ENCODE assay signal across 1 cellular context in the genomic region with DNA sequence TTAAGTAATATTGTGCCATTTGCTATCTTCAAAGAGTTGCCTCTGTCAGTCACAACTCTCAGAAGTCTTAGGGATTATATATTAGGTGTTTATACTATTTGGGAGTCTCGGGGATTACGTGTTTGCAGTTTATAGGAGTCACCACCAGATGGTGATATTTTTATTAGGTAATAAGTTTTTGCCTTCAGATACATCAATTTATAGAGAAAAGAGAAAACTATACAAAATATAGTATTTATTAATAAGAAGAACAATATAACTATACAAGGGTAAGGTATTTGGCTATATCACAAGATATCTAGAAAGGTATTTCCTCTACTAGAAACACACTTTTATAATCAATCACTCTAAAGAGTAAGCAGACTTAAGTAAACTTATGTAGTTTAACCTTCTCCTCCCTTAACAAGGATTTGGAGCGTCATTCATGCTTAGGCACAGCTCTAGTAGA.
TF ChIP-seq lines count a peak whose summit lies in the region.

No MANE protein-coding gene starts in this region.

TF ChIP-seq in GM12878, 131 proteins besides CTCF, POLR2A, EP300 and RAD21 (continued from another document):
- TF ChIP-seq, protein P1, sequence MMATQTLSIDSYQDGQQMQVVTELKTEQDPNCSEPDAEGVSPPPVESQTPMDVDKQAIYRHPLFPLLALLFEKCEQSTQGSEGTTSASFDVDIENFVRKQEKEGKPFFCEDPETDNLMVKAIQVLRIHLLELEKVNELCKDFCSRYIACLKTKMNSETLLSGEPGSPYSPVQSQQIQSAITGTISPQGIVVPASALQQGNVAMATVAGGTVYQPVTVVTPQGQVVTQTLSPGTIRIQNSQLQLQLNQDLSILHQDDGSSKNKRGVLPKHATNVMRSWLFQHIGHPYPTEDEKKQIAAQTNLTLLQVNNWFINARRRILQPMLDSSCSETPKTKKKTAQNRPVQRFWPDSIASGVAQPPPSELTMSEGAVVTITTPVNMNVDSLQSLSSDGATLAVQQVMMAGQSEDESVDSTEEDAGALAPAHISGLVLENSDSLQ (IDR thresholded peaks at IDR 0.05) = 0 out of 2 replicates have a peak, but pooled peaks have one; percentile 30
